In genomic region chr10:36676321-36677169, GRCh38 we compare ENCODE assay signal across 13 cellular contexts.
DNase-seq lines count a peak whose midpoint lies in the region; ATAC-seq and TF ChIP-seq lines count a peak whose summit lies in the region.
"Had no signal": no experiment of that assay in that cellular context is flagged by ENCODE, and none has a peak within 500 bp of the region (broad histone marks: within the 10 kb centered on the region; RNA-seq: fewer than 3 reads in every experiment).

No MANE protein-coding gene starts in this region.

- H3K4me1 Mint-ChIP-seq in nephron progenitor cell, result peaks cover 71% of the 10 kb centered on the region
- H3K4me1 Mint-ChIP-seq in activated CD8-positive, alpha-beta memory T cell treated with anti-CD3 and anti-CD28 coated beads, Interleukin-2, amount 10 ng/mL, durations not matched to agents 7 days and 5 days, result no peaks in the 10 kb centered on the region
- H3K4me1 Mint-ChIP-seq: activated naive CD8-positive, alpha-beta T cell treated with anti-CD3 and anti-CD28 coated beads, Interleukin-2, amount 50 U/mL, for 24 hours; natural killer cell; stimulated activated naive CD8-positive, alpha-beta T cell treated with anti-CD3 and anti-CD28 coated beads, Interleukin-15, amount 100 ng/mL, for 72 hours had no signal

- ATAC-seq in activated CD8-positive, alpha-beta memory T cell treated with anti-CD3 and anti-CD28 coated beads, Interleukin-2, amount 10 ng/mL, durations not matched to agents 7 days and 5 days, result no peak
- ATAC-seq: activated naive CD8-positive, alpha-beta T cell treated with anti-CD3 and anti-CD28 coated beads, Interleukin-2, amount 50 U/mL, for 24 hours; natural killer cell; right lobe of liver; stimulated activated naive CD8-positive, alpha-beta T cell treated with anti-CD3 and anti-CD28 coated beads, Interleukin-15, amount 100 ng/mL, for 72 hours had no signal

- TF ChIP-seq POLR2A in Peyer's patch (IDR thresholded peaks at IDR 0.05), result no peak

- H3K27ac ChIP-seq in SK-N-MC (peak overlapping the region; percentile 62; the same call in 1 of the 2 replicates), Peyer's patch (no peak overlapping the region)
- H3K27ac ChIP-seq: right lobe of liver had no signal

- no peaks in the 10 kb centered on the region for H3K36me3 Mint-ChIP-seq in nephron progenitor cell (ENCODE audit: low read depth)
- no peaks in the 10 kb centered on the region for H3K36me3 Mint-ChIP-seq in activated CD8-positive, alpha-beta memory T cell treated with anti-CD3 and anti-CD28 coated beads, Interleukin-2, amount 10 ng/mL, durations not matched to agents 7 days and 5 days
- H3K36me3 Mint-ChIP-seq: natural killer cell had no signal

- H3K9me3 ChIP-seq in SK-N-MC (ENCODE audit: low read depth, low read length) (no peaks in the 10 kb centered on the region), Peyer's patch (no peaks in the 10 kb centered on the region)
- H3K9me3 ChIP-seq: right lobe of liver had no signal

- no peak overlapping the region for H3K4me3 Mint-ChIP-seq in nephron progenitor cell
- no peak overlapping the region for H3K4me3 Mint-ChIP-seq in activated CD8-positive, alpha-beta memory T cell treated with anti-CD3 and anti-CD28 coated beads, Interleukin-2, amount 10 ng/mL, durations not matched to agents 7 days and 5 days
- H3K4me3 Mint-ChIP-seq: activated naive CD8-positive, alpha-beta T cell treated with anti-CD3 and anti-CD28 coated beads, Interleukin-2, amount 50 U/mL, for 24 hours; natural killer cell; stimulated activated naive CD8-positive, alpha-beta T cell treated with anti-CD3 and anti-CD28 coated beads, Interleukin-15, amount 100 ng/mL, for 72 hours had no signal

- no peak for TF ChIP-seq CTCF in nephron progenitor cell (IDR thresholded peaks at IDR 0.05)
- TF ChIP-seq CTCF in Peyer's patch (IDR thresholded peaks at IDR 0.05), result no peak

- H3K9ac ChIP-seq in SK-N-MC (ENCODE audit: insufficient read length), result no peak overlapping the region

- peaks cover 3% of the 10 kb centered on the region for H3K27me3 Mint-ChIP-seq in nephron progenitor cell (ENCODE audit: low read depth, poor library complexity)
- no peaks in the 10 kb centered on the region for H3K27me3 Mint-ChIP-seq in activated CD8-positive, alpha-beta memory T cell treated with anti-CD3 and anti-CD28 coated beads, Interleukin-2, amount 10 ng/mL, durations not matched to agents 7 days and 5 days
- H3K27me3 Mint-ChIP-seq: activated naive CD8-positive, alpha-beta T cell treated with anti-CD3 and anti-CD28 coated beads, Interleukin-2, amount 50 U/mL, for 24 hours; stimulated activated naive CD8-positive, alpha-beta T cell treated with anti-CD3 and anti-CD28 coated beads, Interleukin-15, amount 100 ng/mL, for 72 hours had no signal

- peak; percentile 19 for DNase-seq in DMS153 treated with DMSO at 0.1 percent for 48 hours (lab: John Stamatoyannopoulos, UW; ENCODE audit: unreplicated experiment)
- DNase-seq in NCI-H1105 (lab: John Stamatoyannopoulos, UW), result peak; percentile 68
- no peak for DNase-seq in SK-N-MC (ENCODE audit: low read depth, low spot score)
- DNase-seq in nephron progenitor cell, result no peak
- DNase-seq in Peyer's patch, result no peak
- DNase-seq in C1 segment of cervical spinal cord (lab: John Stamatoyannopoulos, UW), result no peak
- DNase-seq in activated CD8-positive, alpha-beta memory T cell treated with anti-CD3 and anti-CD28 coated beads, Interleukin-2, amount 10 ng/mL, durations not matched to agents 7 days and 5 days, result no peak
- no peak for DNase-seq in ureter (ENCODE audit: low spot score)
- DNase-seq: activated naive CD8-positive, alpha-beta T cell treated with anti-CD3 and anti-CD28 coated beads, Interleukin-2, amount 50 U/mL, for 24 hours; natural killer cell; NCI-H526 treated with DMSO at 0.1 percent for 48 hours; right lobe of liver; stimulated activated naive CD8-positive, alpha-beta T cell treated with anti-CD3 and anti-CD28 coated beads, Interleukin-15, amount 100 ng/mL, for 72 hours had no signal

- CTCF ChIA-PET in activated CD8-positive, alpha-beta memory T cell treated with anti-CD3 and anti-CD28 coated beads, Interleukin-2, amount 10 ng/mL, durations not matched to agents 7 days and 5 days (lab: Charles Lee), result no interaction called here

- peak overlapping the region; percentile 40; the same call in 1 of the 2 replicates for H3K4me3 ChIP-seq in SK-N-MC
- H3K4me3 ChIP-seq in Peyer's patch, result no peak overlapping the region
- H3K4me3 ChIP-seq: right lobe of liver had no signal

- no peaks in the 10 kb centered on the region for H3K9me3 Mint-ChIP-seq in nephron progenitor cell
- H3K9me3 Mint-ChIP-seq in activated CD8-positive, alpha-beta memory T cell treated with anti-CD3 and anti-CD28 coated beads, Interleukin-2, amount 10 ng/mL, durations not matched to agents 7 days and 5 days (ENCODE audit: low read depth), result peaks cover 10% of the 10 kb centered on the region

- no peaks in the 10 kb centered on the region for H3K36me3 ChIP-seq in SK-N-MC (ENCODE audit: insufficient read depth, low read length)
- H3K36me3 ChIP-seq in Peyer's patch, result no peaks in the 10 kb centered on the region
- H3K36me3 ChIP-seq: right lobe of liver had no signal

- no peaks in the 10 kb centered on the region for H3K27me3 ChIP-seq in Peyer's patch
- H3K27me3 ChIP-seq: right lobe of liver had no signal

- peak overlapping the region; percentile 29 for H3K27ac Mint-ChIP-seq in nephron progenitor cell
- no peak overlapping the region for H3K27ac Mint-ChIP-seq in activated CD8-positive, alpha-beta memory T cell treated with anti-CD3 and anti-CD28 coated beads, Interleukin-2, amount 10 ng/mL, durations not matched to agents 7 days and 5 days
- H3K27ac Mint-ChIP-seq: activated naive CD8-positive, alpha-beta T cell treated with anti-CD3 and anti-CD28 coated beads, Interleukin-2, amount 50 U/mL, for 24 hours; natural killer cell had no signal

- H3K4me1 ChIP-seq in Peyer's patch, result no peaks in the 10 kb centered on the region

Comparison
In these comparisons a context has a peak if more than half of its experiments do, and no peak if none do; other contexts are left out.
1. DNase-seq: peak in DMS153 treated with DMSO at 0.1 percent for 48 hours (single experiment) and NCI-H1105 (single experiment); none in SK-N-MC (single experiment), nephron progenitor cell (single experiment), Peyer's patch (0 of 3), C1 segment of cervical spinal cord (0 of 14), activated CD8-positive, alpha-beta memory T cell treated with anti-CD3 and anti-CD28 coated beads, Interleukin-2, amount 10 ng/mL, durations not matched to agents 7 days and 5 days (single experiment) and ureter (single experiment).